In the genomic region with DNA sequence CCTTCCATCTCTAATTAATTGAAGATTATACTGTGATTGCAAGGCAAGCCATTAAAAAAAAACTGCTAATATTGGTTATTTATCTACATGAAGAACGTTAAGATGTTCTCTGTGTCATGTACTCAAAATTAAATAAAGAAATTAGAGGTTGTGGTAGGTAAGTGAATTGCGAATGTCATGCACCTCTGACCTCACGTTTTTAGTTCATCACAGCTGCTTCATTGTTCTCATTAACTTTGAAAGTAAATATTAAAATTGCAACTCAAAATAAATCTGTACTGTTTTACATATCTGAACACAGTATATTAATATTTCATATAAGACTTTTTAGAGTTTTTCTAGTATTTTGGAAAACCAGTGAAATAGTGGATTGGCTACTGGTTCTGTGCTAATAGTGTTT, we compare ENCODE assay signal across 22 cellular contexts.
A peak's percentile ranks its signal among the peaks of the same experiment; 100 is the strongest.
DNase-seq lines count a peak whose midpoint lies in the region; ATAC-seq and TF ChIP-seq lines count a peak whose summit lies in the region.
"Had no signal": no experiment of that assay in that cellular context is flagged by ENCODE, and none has a peak within 500 bp of the region (broad histone marks: within the 10 kb centered on the region; RNA-seq: fewer than 3 reads in every experiment).

No MANE protein-coding gene starts in this region.

- H3K4me1 Mint-ChIP-seq in memory B cell: peaks cover 46% of the 10 kb centered on the region

- no peaks in the 10 kb centered on the region for H3K9me2 ChIP-seq in SU-DHL-6 (replicated peaks; ENCODE audit: insufficient read depth, low read length)

- H3K27ac ChIP-seq in left ventricle myocardium inferior (replicated peaks) (peak overlapping the region; percentile 94), right cardiac atrium (ENCODE audit: low read length) (no peak overlapping the region), SU-DHL-6 (ENCODE audit: low read depth, low read length) (peak overlapping the region; percentile 96)
- H3K27ac ChIP-seq: ovary had no signal

- no peaks in the 10 kb centered on the region for H3K27me3 ChIP-seq in left ventricle myocardium inferior (ENCODE audit: low read depth)
- no peaks in the 10 kb centered on the region for H3K27me3 ChIP-seq in right cardiac atrium (ENCODE audit: control insufficient read depth, insufficient read depth)
- no peaks in the 10 kb centered on the region for H3K27me3 ChIP-seq in SU-DHL-6 (ENCODE audit: low read length)
- H3K27me3 ChIP-seq: ovary, upper lobe of right lung had no signal

- intact Hi-C loops in left ventricle myocardium inferior (cut with micrococcal nuclease) (no loop called here), right cardiac atrium (cut with DNase I) (loop anchor here in 3 of 4 donors (10.0 kb wide), 3 partner anchors 76 to 196 kb away; no protein-coding TSS in a partner anchor)

- peaks cover 67% of the 10 kb centered on the region for H3K4me1 ChIP-seq in left ventricle myocardium inferior
- H3K4me1 ChIP-seq in right cardiac atrium (ENCODE audit: control insufficient read depth, insufficient read depth, low read length): peaks cover 3% of the 10 kb centered on the region

- H3K4me2 ChIP-seq in SU-DHL-6 (ENCODE audit: low read depth, low read length, poor library complexity, severe bottlenecking): peak overlapping the region; percentile 90

- ATAC-seq in right cardiac atrium (no peak), memory B cell (ENCODE audit: low read depth) (no peak)
- ATAC-seq: HCT116, mucosa of descending colon, sciatic nerve, upper lobe of right lung had no signal

- H3K36me3 ChIP-seq in left ventricle myocardium inferior (peaks cover 54% of the 10 kb centered on the region), SU-DHL-6 (ENCODE audit: low read length) (peaks cover 10% of the 10 kb centered on the region; the same call in 1 of the 2 replicates)
- H3K36me3 ChIP-seq: ovary had no signal

- H3K27ac Mint-ChIP-seq in memory B cell: peak overlapping the region; percentile 99

- no peak for TF ChIP-seq CTCF in left ventricle myocardium inferior (IDR thresholded peaks at IDR 0.05; ENCODE audit: borderline replicate concordance)
- no peak for TF ChIP-seq CTCF in SU-DHL-6 (IDR thresholded peaks at IDR 0.05; ENCODE audit: insufficient read depth, low read length, poor library complexity, severe bottlenecking)

- H3F3A ChIP-seq in SU-DHL-6 (ENCODE audit: insufficient read depth): peaks cover 72% of the 10 kb centered on the region

- H3K4me3 ChIP-seq in left ventricle myocardium inferior (no peak overlapping the region), right cardiac atrium (ENCODE audit: low read length) (no peak overlapping the region), SU-DHL-6 (ENCODE audit: insufficient read depth, low read length, poor library complexity, severe bottlenecking) (peak overlapping the region; percentile 36)
- H3K4me3 ChIP-seq: mucosa of descending colon, ovary, upper lobe of right lung had no signal

- WGBS in right cardiac atrium: 82% methylated on average over 3 of the region's 3 CpGs

- peaks cover 47% of the 10 kb centered on the region for H3K79me2 ChIP-seq in SU-DHL-6 (ENCODE audit: insufficient read depth, low read length)

- peak overlapping the region; percentile 48 for H3K9ac ChIP-seq in SU-DHL-6 (ENCODE audit: low read length)

- H3K9me3 Mint-ChIP-seq in memory B cell: no peaks in the 10 kb centered on the region
- H3K9me3 Mint-ChIP-seq: brain had no signal

- no peak overlapping the region for H2AFZ ChIP-seq in SU-DHL-6 (ENCODE audit: low read depth, low read length, severe bottlenecking)

- H3K4me3 Mint-ChIP-seq in memory B cell: peak overlapping the region; percentile 57
- H3K4me3 Mint-ChIP-seq: brain had no signal

- H3K9me3 ChIP-seq in left ventricle myocardium inferior (replicated peaks) (no peaks in the 10 kb centered on the region), right cardiac atrium (ENCODE audit: control insufficient read depth, low read length) (no peaks in the 10 kb centered on the region), SU-DHL-6 (ENCODE audit: insufficient read depth, low read length) (no peaks in the 10 kb centered on the region)
- H3K9me3 ChIP-seq: mucosa of descending colon, ovary, upper lobe of right lung had no signal

- no peaks in the 10 kb centered on the region for H4K20me1 ChIP-seq in SU-DHL-6 (ENCODE audit: low read depth, low read length)

- DNase-seq in left ventricle myocardium inferior (no peak), right cardiac atrium (no peak), memory B cell (ENCODE audit: low spot score in 2 of 2) (no peak), NCI-H510A treated with DMSO at 0.1 percent for 48 hours (lab: John Stamatoyannopoulos, UW) (no peak), GDM1 (lab: John Stamatoyannopoulos, UW) (no peak), amniotic stem cell (lab: John Stamatoyannopoulos, UW) (no peak)
- DNase-seq: activated CD8-positive, alpha-beta memory T cell treated with anti-CD3 and anti-CD28 coated beads for 24 hours; activated gamma-delta T cell; Calu3; cortex of kidney; foreskin fibroblast; MM.1S; mucosa of descending colon; NCI-H1694 treated with DMSO at 0.1 percent for 48 hours; ovary; stimulated activated CD4-positive, alpha-beta T cell treated with anti-CD3 and anti-CD28 coated beads, Interleukin-1b, Interleukin-23, amount 100 ng/mL, for 48 hours; SW 1271; upper lobe of right lung had no signal

- peaks cover 18% of the 10 kb centered on the region for H3K36me3 Mint-ChIP-seq in memory B cell

- H3K27me3 Mint-ChIP-seq in memory B cell: no peaks in the 10 kb centered on the region
- H3K27me3 Mint-ChIP-seq: brain had no signal
